Comparison of ENCODE assay signal across 9 cellular contexts in genomic region chr16:77396461-77396860, GRCh38. TPM values are rescaled to one million over a fixed set of nuclear protein-coding genes. Genes with fewer than 3 reads are reported as not detected.
"Had no signal": no experiment of that assay in that cellular context is flagged by ENCODE, and none has a peak within 500 bp of the region (broad histone marks: within the 10 kb centered on the region; RNA-seq: fewer than 3 reads in every experiment).

No MANE protein-coding gene starts in this region.

- DNase-seq: GM23248, GOT3, H7, HFFc6, IMR-90, KG1 had no signal

- H3K9me3 ChIP-seq: HAP-1 had no signal

- H2AFZ ChIP-seq: GM23248 had no signal

- FAIRE-seq: K562 had no signal

- H3K9ac ChIP-seq: GM23248 had no signal

- H3K27ac ChIP-seq: GM23248, HL-60 had no signal

- H3K4me1 ChIP-seq: HAP-1 had no signal

- H3K4me3 ChIP-seq: GM23248, HAP-1, K562 had no signal

- H3K36me3 ChIP-seq: HAP-1 had no signal

RNA-seq across cellular contexts. Expression of gene ADAMTS18, which starts 38.4 kb away (rescaled TPM):
- total RNA-seq: GM23248, HFFc6, IMR-90, K562 had no signal
- polyA plus RNA-seq: GM23248, IMR-90, K562 had no signal
